In the genomic region with DNA sequence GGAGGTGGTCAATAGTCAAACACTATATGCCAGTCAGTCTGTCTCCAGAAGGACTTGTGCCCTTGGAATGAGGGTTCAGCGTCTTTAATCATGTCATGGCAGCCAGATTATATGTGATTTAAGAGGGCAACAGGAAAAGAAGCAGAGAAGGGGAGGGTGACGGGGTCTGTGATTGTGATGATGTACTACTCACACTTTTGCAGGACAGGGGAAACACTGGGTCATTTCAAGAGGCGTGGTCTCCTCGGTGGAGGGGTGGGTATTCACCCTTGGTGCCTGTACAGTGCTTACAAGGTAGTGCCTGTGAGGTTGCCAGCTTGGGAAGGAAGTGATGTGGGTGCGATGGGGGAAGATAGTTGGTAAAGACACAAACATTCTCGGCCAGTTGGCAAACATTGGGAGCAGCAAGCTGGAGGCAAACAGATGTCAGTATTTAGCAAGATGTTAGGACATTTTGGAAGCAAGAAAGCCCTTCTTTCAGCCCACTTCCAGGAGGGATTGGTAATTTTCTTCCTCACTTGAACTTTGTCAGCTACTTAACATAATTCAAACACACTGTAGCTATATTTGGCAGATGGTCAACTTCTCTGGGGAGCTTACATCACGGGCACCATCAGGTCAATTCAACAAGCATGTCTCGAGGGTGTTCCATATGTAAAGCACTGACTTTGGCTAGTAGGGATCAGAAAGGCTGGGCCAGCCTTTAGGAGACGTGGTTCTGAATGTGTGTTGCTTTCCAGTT, we compare ENCODE assay signal across 14 cellular contexts. TPM values are rescaled to one million over a fixed set of nuclear protein-coding genes. Genes with fewer than 3 reads are reported as not detected.
A peak's percentile ranks its signal among the peaks of the same experiment; 100 is the strongest.
DNase-seq lines count a peak whose midpoint lies in the region; ATAC-seq, FAIRE-seq and TF ChIP-seq lines count a peak whose summit lies in the region.
"Had no signal": no experiment of that assay in that cellular context is flagged by ENCODE, and none has a peak within 500 bp of the region (broad histone marks: within the 10 kb centered on the region; RNA-seq: fewer than 3 reads in every experiment).

No MANE protein-coding gene starts in this region.

- CTCF ChIA-PET in endothelial cell of umbilical vein (lab: Charles Lee): interaction anchor here (0.9 to 2.2 kb wide), 4 partner anchors 14 to 37 kb away, joined by 3 to 9 read pairs (median 6); a partner anchor contains a TSS

- no peak overlapping the region for H3K4me3 ChIP-seq in endothelial cell of umbilical vein (replicated peaks in 1 of 3; ENCODE audit: insufficient read depth in 1 of 3, low read depth in 1 of 3, low read length in 3 of 3)
- H3K4me3 ChIP-seq in retinal pigment epithelial cell (ENCODE audit: low read length): no peak overlapping the region
- no peak overlapping the region for H3K4me3 ChIP-seq in colonic mucosa
- H3K4me3 ChIP-seq: ovary had no signal

- DNase-seq in EH (ENCODE audit: low read depth): peak; percentile 55
- peak; percentile 75 to 92 for DNase-seq in NCI-H446 (lab: John Stamatoyannopoulos, UW)
- DNase-seq in endothelial cell of umbilical vein (ENCODE audit: low read depth, low spot score): peak; percentile 16
- DNase-seq in retinal pigment epithelial cell (ENCODE audit: low read depth): peak; percentile 69
- DNase-seq in colonic mucosa: no peak
- DNase-seq in NAMALWA (ENCODE audit: low spot score): no peak
- DNase-seq: activated naive CD8-positive, alpha-beta T cell treated with anti-CD3 and anti-CD28 coated beads, Interleukin-2, amount 50 U/mL, for 24 hours; CD8-positive, alpha-beta T cell; ovary; SIG-M5; stimulated activated CD4-positive, alpha-beta T cell treated with anti-CD3 and anti-CD28 coated beads, Interleukin-2, amount 100 ng/mL, for 24 hours; stimulated activated naive CD4-positive, alpha-beta T cell treated with Interleukin-2 at 50 U/mL for 16 hours had no signal

- no peak overlapping the region for H3K27ac ChIP-seq in endothelial cell of umbilical vein (ENCODE audit: insufficient read depth, low read depth, low read length)
- no peak overlapping the region for H3K27ac ChIP-seq in colonic mucosa
- H3K27ac ChIP-seq: ovary had no signal

- no peaks in the 10 kb centered on the region for H3K9me1 ChIP-seq in endothelial cell of umbilical vein (replicated peaks; ENCODE audit: control insufficient read depth, extremely low read depth, insufficient read depth, low read length)

- ATAC-seq in GM19467 (IDR thresholded peaks at IDR 0.05; ENCODE audit: unreplicated experiment) (no peak), HG03378 (IDR thresholded peaks at IDR 0.05; ENCODE audit: unreplicated experiment) (no peak)
- ATAC-seq: activated naive CD8-positive, alpha-beta T cell treated with anti-CD3 and anti-CD28 coated beads, Interleukin-2, amount 50 U/mL, for 24 hours; CD8-positive, alpha-beta T cell had no signal

- dilution Hi-C loops in endothelial cell of umbilical vein (cut with MboI; ENCODE audit: extremely low pct_ligation_motif_present, low sequenced_read_pairs): no loop called here

- POLR2A ChIA-PET in endothelial cell of umbilical vein (lab: Charles Lee): no interaction called here

- H3K4me2 ChIP-seq in endothelial cell of umbilical vein (ENCODE audit: insufficient read depth, low read length): no peak overlapping the region

- no TSS peak for BruUV-seq in endothelial cell of umbilical vein (replicated peaks; lab: Mats Ljungman, UMichigan)

- no peaks in the 10 kb centered on the region for H3K79me2 ChIP-seq in endothelial cell of umbilical vein (ENCODE audit: control insufficient read depth, insufficient read depth, low read length)

- H3K9me3 ChIP-seq in endothelial cell of umbilical vein (replicated peaks; ENCODE audit: control insufficient read depth, insufficient read depth, low read length) (no peaks in the 10 kb centered on the region), colonic mucosa (no peaks in the 10 kb centered on the region)
- H3K9me3 ChIP-seq: ovary had no signal

- H3K36me3 ChIP-seq in endothelial cell of umbilical vein (ENCODE audit: control insufficient read depth in 2 of 2, extremely low read depth in 1 of 2, insufficient read depth in 2 of 2, low read length in 2 of 2) (no peaks in the 10 kb centered on the region), colonic mucosa (no peaks in the 10 kb centered on the region)
- H3K36me3 ChIP-seq: ovary had no signal

- H4K20me1 ChIP-seq in endothelial cell of umbilical vein (replicated peaks; ENCODE audit: control insufficient read depth, extremely low read depth, insufficient read depth, low read length): no peaks in the 10 kb centered on the region

- H3K27me3 ChIP-seq in endothelial cell of umbilical vein (ENCODE audit: control insufficient read depth in 2 of 2, insufficient read depth in 2 of 2, low read length in 2 of 2): no peaks in the 10 kb centered on the region
- H3K27me3 ChIP-seq in colonic mucosa: no peaks in the 10 kb centered on the region
- H3K27me3 ChIP-seq: ovary had no signal

- no peak overlapping the region for H3K9ac ChIP-seq in endothelial cell of umbilical vein (replicated peaks; ENCODE audit: extremely low read depth, insufficient read depth, low read length)
- no peak overlapping the region for H3K9ac ChIP-seq in colonic mucosa (ENCODE audit: low read depth in 2 of 2, low read length in 2 of 2)

- FAIRE-seq in endothelial cell of umbilical vein (lab: Jason Lieb, UNC): no peak

- H2AFZ ChIP-seq in endothelial cell of umbilical vein (ENCODE audit: low read depth, low read length): no peak overlapping the region

- TF ChIP-seq CTCF in endothelial cell of umbilical vein (IDR thresholded peaks at IDR 0.05; ENCODE audit: extremely low read depth in 1 of 2, insufficient read depth in 1 of 2, low read depth in 1 of 2, low read length in 2 of 2): no peak
- no peak for TF ChIP-seq CTCF in retinal pigment epithelial cell (conservative IDR thresholded peaks at IDR 0.05; ENCODE audit: low read depth, low read length)
- TF ChIP-seq CTCF in colonic mucosa (IDR thresholded peaks at IDR 0.05): no peak

- TF ChIP-seq POLR2A in endothelial cell of umbilical vein (IDR thresholded peaks at IDR 0.05; ENCODE audit: low read depth, low read length): no peak

- intact Hi-C loops in endothelial cell of umbilical vein (cut with micrococcal nuclease) (no loop called here), colonic mucosa (cut with DNase I) (no loop called here)

- H3K4me1 ChIP-seq in endothelial cell of umbilical vein (ENCODE audit: control insufficient read depth, extremely low read depth, insufficient read depth, low read length) (no peaks in the 10 kb centered on the region), colonic mucosa (no peaks in the 10 kb centered on the region)

TF ChIP-seq in endothelial cell of umbilical vein, 7 proteins besides CTCF, POLR2A, EP300 and RAD21:
- TF ChIP-seq POLR2AphosphoS5 (IDR thresholded peaks at IDR 0.05; ENCODE audit: insufficient read depth, low read depth, low read length) (no peak), FOS (IDR thresholded peaks at IDR 0.05; ENCODE audit: borderline replicate concordance, insufficient read depth, low read length) (no peak), MYC (IDR thresholded peaks at IDR 0.05; ENCODE audit: low read depth, low read length) (no peak), JUN (IDR thresholded peaks at IDR 0.05; ENCODE audit: borderline replicate concordance, insufficient read depth, insufficient read length, low read depth) (no peak), GATA2 (IDR thresholded peaks at IDR 0.05; ENCODE audit: insufficient read depth, insufficient read length, low read depth, low read length) (no peak), EZH2 (IDR thresholded peaks at IDR 0.05; ENCODE audit: borderline replicate concordance, low read depth, low read length, severe bottlenecking) (no peak)
- TF ChIP-seq, protein P1, sequence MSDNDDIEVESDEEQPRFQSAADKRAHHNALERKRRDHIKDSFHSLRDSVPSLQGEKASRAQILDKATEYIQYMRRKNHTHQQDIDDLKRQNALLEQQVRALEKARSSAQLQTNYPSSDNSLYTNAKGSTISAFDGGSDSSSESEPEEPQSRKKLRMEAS (IDR thresholded peaks at IDR 0.05; ENCODE audit: insufficient read depth, insufficient read length): no peak
TF ChIP-seq in endothelial cell of umbilical vein: peak in this region for 0.

RNA-seq across cellular contexts. Expression of a gene that starts 30.2 kb away (rescaled TPM):
- total RNA-seq in endothelial cell of umbilical vein (16.2 and 19.6 TPM in 2 replicates), colonic mucosa (10 to 100 TPM; 50.0 to 74.8 TPM)
- polyA plus RNA-seq in endothelial cell of umbilical vein: 5.8 and 6.5 TPM in 2 replicates
- 6.2 and 7.5 TPM in 2 replicates for polyA plus RNA-seq in endothelial cell of umbilical vein (2011; cell fraction: cytosol; rRNA removed)
- polyA plus RNA-seq in endothelial cell of umbilical vein (2011; cell fraction: nucleus; rRNA removed): 24.5 and 32.1 TPM in 2 replicates
- 5.1 and 5.4 TPM in 2 replicates for polyA plus RNA-seq in endothelial cell of umbilical vein (2012)
- 44.0 and 58.3 TPM in 2 replicates for polyA minus RNA-seq in endothelial cell of umbilical vein
- not detected for polyA minus RNA-seq in endothelial cell of umbilical vein (2011; cell fraction: cytosol; rRNA and poly(A)+ RNA removed)
- polyA minus RNA-seq in endothelial cell of umbilical vein (2011; cell fraction: nucleus; rRNA and poly(A)+ RNA removed): 92.0 and 98.6 TPM in 2 replicates

Comparison
In these comparisons a context has a peak if more than half of its experiments do, and no peak if none do; other contexts are left out.
1. DNase-seq: peak in EH (single experiment), NCI-H446 (2 of 2), endothelial cell of umbilical vein (single experiment) and retinal pigment epithelial cell (single experiment); none in colonic mucosa (single experiment) and NAMALWA (single experiment).